1 cellular context compared by ENCODE assay signal in genomic region chr17:2034806-2035548, GRCh38.
TF ChIP-seq lines count a peak whose summit lies in the region.

No MANE protein-coding gene starts in this region.

TF ChIP-seq in GM12878, 131 proteins besides CTCF, POLR2A, EP300 and RAD21:
- TF ChIP-seq RELA (IDR thresholded peaks at IDR 0.05; ENCODE audit: borderline replicate concordance, partially characterized antibody) (no peak), ESRRA (IDR thresholded peaks at IDR 0.05; ENCODE audit: low read length) (no peak), MEF2B (IDR thresholded peaks at IDR 0.05; ENCODE audit: partially characterized antibody, poor library complexity, severe bottlenecking) (peak; percentile 70)
